Comparison of ENCODE assay signal across 31 cellular contexts in the genomic region with DNA sequence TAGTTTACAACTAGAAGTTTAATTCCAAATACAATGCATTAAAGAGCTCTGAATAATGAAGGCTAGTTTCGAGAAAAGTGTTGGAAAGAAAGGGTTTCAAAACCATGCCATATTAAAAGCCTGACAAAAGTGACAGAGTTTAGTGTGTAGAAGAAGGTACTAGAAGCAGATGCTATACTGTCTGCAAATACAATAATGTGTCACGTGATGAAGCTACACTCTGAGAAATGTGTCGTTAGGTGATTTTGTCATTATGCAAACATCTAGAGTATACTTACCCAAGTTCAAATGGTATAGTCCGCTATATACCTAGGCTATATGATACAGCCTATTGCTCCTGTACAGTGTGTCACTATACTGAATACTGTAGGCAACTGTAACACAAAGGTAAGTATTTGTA.
"Had no signal": no experiment of that assay in that cellular context is flagged by ENCODE, and none has a peak within 500 bp of the region (broad histone marks: within the 10 kb centered on the region; RNA-seq: fewer than 3 reads in every experiment).

No MANE protein-coding gene starts in this region.

- FAIRE-seq: astrocyte, TTC549 had no signal

- DNase-seq: activated B cell treated with CpG ODN at 0.5 μM for 24 hours; activated CD4-positive, alpha-beta memory T cell treated with anti-CD3 and anti-CD28 coated beads for 36 hours; activated CD4-positive, alpha-beta T cell treated with anti-CD3 and anti-CD28 coated beads for 4 hours; activated CD4-positive, alpha-beta T cell treated with anti-CD3 and anti-CD28 coated beads, Interleukin-2, amount 10 ng/mL, durations not matched to agents 24 days and 14 days; activated CD4-positive, alpha-beta T cell treated with anti-CD3 and anti-CD28 coated beads, Interleukin-2, amount 50 U/mL, for 1 hour; activated CD4-positive, alpha-beta T cell treated with anti-CD3 and anti-CD28 coated beads, Interleukin-2, amount 50 U/mL, for 4 hours; activated CD4-positive, CD25-positive, alpha-beta regulatory T cell treated with anti-CD3 and anti-CD28 coated beads, Interleukin-2, amount 50 U/mL, for 72 hours; activated CD8-positive, alpha-beta memory T cell treated with anti-CD3 and anti-CD28 coated beads, Interleukin-2, amount 50 U/mL, for 4 hours; activated CD8-positive, alpha-beta T cell treated with anti-CD3 and anti-CD28 coated beads for 36 hours; activated effector memory CD4-positive, alpha-beta T cell treated with anti-CD3 and anti-CD28 coated beads, Interleukin-2, amount 50 U/mL, for 16 hours; activated gamma-delta T cell treated with Interleukin-2 at 50 U/mL for 16 hours; activated naive CD4-positive, alpha-beta T cell; activated naive CD4-positive, alpha-beta T cell treated with anti-CD3 and anti-CD28 coated beads for 36 hours; activated naive CD4-positive, alpha-beta T cell treated with anti-CD3 and anti-CD28 coated beads, Interleukin-2, amount 50 U/mL, for 16 hours; activated naive CD8-positive, alpha-beta T cell treated with anti-CD3 and anti-CD28 coated beads for 36 hours; activated T-cell treated with anti-CD3 and anti-CD28 coated beads for 4 hours; activated T-cell treated with anti-CD3 and anti-CD28 coated beads, Interleukin-2, amount 50 U/mL, for 1 hour; activated T-cell treated with anti-CD3 and anti-CD28 coated beads, Interleukin-2, amount 50 U/mL, for 4 hours; activated T-cell treated with anti-CD3 and anti-CD28 coated beads, Interleukin-2, amount 50 U/mL, for 72 hours; adrenal gland; amniotic stem cell; aorta; body of pancreas; brain microvascular endothelial cell; central memory CD4-positive, alpha-beta T cell; T-helper 2 cell; T-helper 9 cell had no signal

- ATAC-seq: activated CD8-positive, alpha-beta T cell treated with anti-CD3 and anti-CD28 coated beads for 36 hours; activated naive CD4-positive, alpha-beta T cell treated with anti-CD3 and anti-CD28 coated beads, Interleukin-2, amount 50 U/mL, for 72 hours; activated T-cell treated with anti-CD3 and anti-CD28 coated beads, Interleukin-2, amount 50 U/mL, for 4 hours; activated T-cell treated with anti-CD3 and anti-CD28 coated beads, Interleukin-2, amount 50 U/mL, for 72 hours; activated T-helper 17 cell treated with anti-CD3 and anti-CD28 coated beads, Interleukin-2, amount 50 U/mL, for 72 hours; body of pancreas had no signal
